8 cellular contexts compared by ENCODE assay signal in the genomic region with DNA sequence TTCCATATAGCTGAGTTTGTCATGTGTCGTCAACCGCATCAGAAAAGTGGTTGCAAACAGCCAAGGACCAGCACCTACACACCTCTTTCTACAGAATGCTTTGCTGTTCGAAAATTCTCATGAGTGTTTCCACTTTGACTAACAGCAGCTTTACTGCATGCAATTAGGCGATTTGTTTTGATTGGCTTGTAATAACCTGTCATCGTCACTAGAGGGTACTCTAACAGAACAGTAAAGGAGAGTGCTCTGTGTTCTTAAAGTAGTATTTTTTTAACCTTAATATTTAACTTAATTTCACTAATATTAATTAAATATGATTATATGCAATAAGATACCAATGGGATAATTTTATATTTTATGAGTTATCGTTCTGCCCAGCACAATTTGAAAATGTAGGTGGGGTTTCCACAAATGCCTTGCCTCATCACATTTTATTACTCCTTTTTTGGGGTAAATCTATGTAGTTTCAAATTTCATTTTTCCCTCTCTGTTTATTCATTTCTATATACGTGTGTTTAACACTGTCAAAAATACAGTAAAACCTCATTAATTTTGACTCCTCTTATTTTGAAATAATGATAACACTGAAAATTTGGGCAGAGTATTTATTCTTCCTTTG.
DNase-seq lines count a peak whose midpoint lies in the region; ATAC-seq and TF ChIP-seq lines count a peak whose summit lies in the region.

No MANE protein-coding gene starts in this region.

- H3K27me3 ChIP-seq in heart right ventricle (peaks cover 0 to 2% (median 0%) of the 10 kb centered on the region in 7 donors), HCT116 (ENCODE audit: insufficient read depth, low read length) (no peaks in the 10 kb centered on the region), parathyroid adenoma (ENCODE audit: control insufficient read depth, insufficient read depth, low read length) (no peaks in the 10 kb centered on the region)

- no peak overlapping the region for H3K27ac Mint-ChIP-seq in activated CD8-positive, alpha-beta memory T cell treated with anti-CD3 and anti-CD28 coated beads, Interleukin-2, amount 10 ng/mL, durations not matched to agents 7 days and 5 days

- no peak overlapping the region for H3K27ac ChIP-seq in heart right ventricle
- no peak overlapping the region for H3K27ac ChIP-seq in HCT116 (ENCODE audit: low read depth, low read length)
- H3K27ac ChIP-seq in parathyroid adenoma: no peak overlapping the region

- H4K20me1 ChIP-seq in HCT116 (ENCODE audit: insufficient read depth): no peaks in the 10 kb centered on the region

- 6 to 7% methylated on average over 7 of the region's 7 CpGs for WGBS in heart right ventricle, 2 donors

- BruUV-seq in HCT116 (replicated peaks; lab: Mats Ljungman, UMichigan): no TSS peak

- no peak overlapping the region for H3K4me3 ChIP-seq in heart right ventricle
- H3K4me3 ChIP-seq in HCT116 (replicated peaks in 1 of 2; ENCODE audit: low read depth in 1 of 2, low read length in 2 of 2): no peak overlapping the region
- H3K4me3 ChIP-seq in parathyroid adenoma (ENCODE audit: low read depth, low read length): no peak overlapping the region

- no peaks in the 10 kb centered on the region for H3K9me3 Mint-ChIP-seq in activated CD8-positive, alpha-beta memory T cell treated with anti-CD3 and anti-CD28 coated beads, Interleukin-2, amount 10 ng/mL, durations not matched to agents 7 days and 5 days (ENCODE audit: low read depth)

- no peaks in the 10 kb centered on the region for H3K36me3 Mint-ChIP-seq in activated CD8-positive, alpha-beta memory T cell treated with anti-CD3 and anti-CD28 coated beads, Interleukin-2, amount 10 ng/mL, durations not matched to agents 7 days and 5 days

- H3K4me3 Mint-ChIP-seq in activated CD8-positive, alpha-beta memory T cell treated with anti-CD3 and anti-CD28 coated beads, Interleukin-2, amount 10 ng/mL, durations not matched to agents 7 days and 5 days: no peak overlapping the region

- H3K4me1 Mint-ChIP-seq in activated CD8-positive, alpha-beta memory T cell treated with anti-CD3 and anti-CD28 coated beads, Interleukin-2, amount 10 ng/mL, durations not matched to agents 7 days and 5 days: no peaks in the 10 kb centered on the region

- TF ChIP-seq POLR2A in HCT116 (IDR thresholded peaks at IDR 0.05; ENCODE audit: borderline replicate concordance, extremely low read depth, insufficient read depth, insufficient read length): no peak

- CTCF ChIA-PET in HCT116 (lab: Charles Lee): interaction anchor here (0.6 to 1.5 kb wide), 4 partner anchors 8 to 135 kb away, joined by 3 to 6 read pairs (median 4); no protein-coding TSS in a partner anchor
- CTCF ChIA-PET in activated CD8-positive, alpha-beta memory T cell treated with anti-CD3 and anti-CD28 coated beads, Interleukin-2, amount 10 ng/mL, durations not matched to agents 7 days and 5 days (lab: Charles Lee): interaction anchor here (0.7 to 1.0 kb wide), 2 partner anchors 9 to 20 kb away, joined by 4 to 7 read pairs; no protein-coding TSS in a partner anchor

- ATAC-seq in heart right ventricle (peak in 1 of 8 donors; percentile 31), Right ventricle myocardium inferior (no peak), HCT116 (peak; percentile 87)
- ATAC-seq in activated CD8-positive, alpha-beta memory T cell treated with anti-CD3 and anti-CD28 coated beads, Interleukin-2, amount 10 ng/mL, durations not matched to agents 7 days and 5 days: no peak

- RAD21 ChIA-PET in HCT116 (lab: Charles Lee; ENCODE audit: low non-redundant PET in 1 of 2, low total read pairs in 2 of 2, uncharacterized antibody in 2 of 2, unreplicated experiment in 2 of 2): no interaction called here

- DNase-seq in heart right ventricle (no peak), Right ventricle myocardium inferior (ENCODE audit: missing footprints) (no peak), HCT116 (ENCODE audit: low read depth, low spot score) (peak; percentile 43), LHCN-M2 (ENCODE audit: low read depth) (peak; percentile 29), SIG-M5 treated with dmso at 0.1 percent for 504 hours (lab: John Stamatoyannopoulos, UW; ENCODE audit: unreplicated experiment) (peak; percentile 49), fibroblast of gingiva (ENCODE audit: low read depth) (peak; percentile 35)
- DNase-seq in activated CD8-positive, alpha-beta memory T cell treated with anti-CD3 and anti-CD28 coated beads, Interleukin-2, amount 10 ng/mL, durations not matched to agents 7 days and 5 days: no peak

- H3K9ac ChIP-seq in HCT116 (ENCODE audit: low read length) (no peak overlapping the region), parathyroid adenoma (no peak overlapping the region)

- H3K36me3 ChIP-seq in heart right ventricle (no peaks in the 10 kb centered on the region), HCT116 (ENCODE audit: control insufficient read depth in 1 of 2, insufficient read depth in 2 of 2, low read length in 2 of 2) (no peaks in the 10 kb centered on the region), parathyroid adenoma (ENCODE audit: control insufficient read depth, insufficient read depth, low read length) (no peaks in the 10 kb centered on the region)

- intact Hi-C loops in heart right ventricle (cut with DNase I): no loop called here
- intact Hi-C loops in Right ventricle myocardium inferior (cut with DNase I): no loop called here
- intact Hi-C loops in HCT116 (cut with micrococcal nuclease): loop anchor here (10.0 kb wide), 1 partner anchor 805 kb away; no protein-coding TSS in a partner anchor

- H3K79me2 ChIP-seq in HCT116 (ENCODE audit: insufficient read depth, low read length): no peaks in the 10 kb centered on the region
- H3K79me2 ChIP-seq in parathyroid adenoma: no peaks in the 10 kb centered on the region

- no peaks in the 10 kb centered on the region for H3K27me3 Mint-ChIP-seq in activated CD8-positive, alpha-beta memory T cell treated with anti-CD3 and anti-CD28 coated beads, Interleukin-2, amount 10 ng/mL, durations not matched to agents 7 days and 5 days

- POLR2A ChIA-PET in HCT116 (lab: Charles Lee): no interaction called here

- TF ChIP-seq CTCF in heart right ventricle (IDR thresholded peaks at IDR 0.05) (peak; percentile 31 to 82 (median 72)), HCT116 (IDR thresholded peaks at IDR 0.05 in 2 of 3, conservative IDR thresholded peaks at IDR 0.05 in 1 of 3; ENCODE audit: borderline replicate concordance in 1 of 3, insufficient read depth in 1 of 3, low read depth in 2 of 3, low read length in 2 of 3) (peak; percentile 43 to 72 (median 59); a peak in 5 of 6 replicates), parathyroid adenoma (IDR thresholded peaks at IDR 0.05) (peak; percentile 68)

- peak; percentile 70 for TF ChIP-seq RAD21 in HCT116 (IDR thresholded peaks at IDR 0.05; ENCODE audit: low read depth)

- H3K4me2 ChIP-seq in HCT116 (ENCODE audit: low read length): 0 out of 2 replicates have a peak overlapping the region, but pooled peaks have one; percentile 27
- H3K4me2 ChIP-seq in parathyroid adenoma (ENCODE audit: low read length): no peak overlapping the region

- H2AFZ ChIP-seq in HCT116 (ENCODE audit: low read depth, low read length, poor library complexity, severe bottlenecking) (peak overlapping the region; percentile 73), parathyroid adenoma (no peak overlapping the region)

- H3K9me3 ChIP-seq in heart right ventricle (no peaks in the 10 kb centered on the region), HCT116 (ENCODE audit: control insufficient read depth in 1 of 2, insufficient read depth in 1 of 2, low read depth in 1 of 2, low read length in 2 of 2) (no peaks in the 10 kb centered on the region), parathyroid adenoma (ENCODE audit: control insufficient read depth, low read length) (no peaks in the 10 kb centered on the region)

- no peaks in the 10 kb centered on the region for H3K9me2 ChIP-seq in HCT116 (ENCODE audit: insufficient read depth)

- H3K4me1 ChIP-seq in heart right ventricle (no peaks in the 10 kb centered on the region), HCT116 (ENCODE audit: control insufficient read depth in 1 of 2, insufficient read depth in 2 of 2, low read length in 2 of 2) (no peaks in the 10 kb centered on the region), parathyroid adenoma (no peaks in the 10 kb centered on the region)

TF ChIP-seq in HCT116, 20 proteins besides CTCF, POLR2A, EP300 and RAD21 (continues in another document):
- TF ChIP-seq TCF7L2 (IDR thresholded peaks at IDR 0.05; ENCODE audit: borderline replicate concordance, extremely low read depth, insufficient read depth, insufficient read length): no peak
- TF ChIP-seq, protein P1, sequence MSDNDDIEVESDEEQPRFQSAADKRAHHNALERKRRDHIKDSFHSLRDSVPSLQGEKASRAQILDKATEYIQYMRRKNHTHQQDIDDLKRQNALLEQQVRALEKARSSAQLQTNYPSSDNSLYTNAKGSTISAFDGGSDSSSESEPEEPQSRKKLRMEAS (IDR thresholded peaks at IDR 0.05): no peak
- no peak for TF ChIP-seq FOSL1 (IDR thresholded peaks at IDR 0.05; ENCODE audit: low read depth)
- no peak for TF ChIP-seq SP1 (IDR thresholded peaks at IDR 0.05; ENCODE audit: low read depth)
- TF ChIP-seq CBX3 (IDR thresholded peaks at IDR 0.05; ENCODE audit: low read depth): no peak
- TF ChIP-seq SIN3A (IDR thresholded peaks at IDR 0.05; ENCODE audit: low read depth): no peak
- TF ChIP-seq, protein P2, sequence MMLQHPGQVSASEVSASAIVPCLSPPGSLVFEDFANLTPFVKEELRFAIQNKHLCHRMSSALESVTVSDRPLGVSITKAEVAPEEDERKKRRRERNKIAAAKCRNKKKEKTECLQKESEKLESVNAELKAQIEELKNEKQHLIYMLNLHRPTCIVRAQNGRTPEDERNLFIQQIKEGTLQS (IDR thresholded peaks at IDR 0.05): no peak

Comparison
In these comparisons a context has a peak if more than half of its experiments do, and no peak if none do; other contexts are left out.
1. DNase-seq: peak in HCT116 (single experiment), LHCN-M2 (single experiment), SIG-M5 treated with dmso at 0.1 percent for 504 hours (single experiment) and fibroblast of gingiva (single experiment); none in heart right ventricle (0 of 2), Right ventricle myocardium inferior (single experiment) and activated CD8-positive, alpha-beta memory T cell treated with anti-CD3 and anti-CD28 coated beads, Interleukin-2, amount 10 ng/mL, durations not matched to agents 7 days and 5 days (single experiment).
2. Peak in every context shown above with its lines, with median percentiles within 50 percentile points of each other: CTCF ChIP-seq.